23 cellular contexts compared by ENCODE assay signal in the genomic region with DNA sequence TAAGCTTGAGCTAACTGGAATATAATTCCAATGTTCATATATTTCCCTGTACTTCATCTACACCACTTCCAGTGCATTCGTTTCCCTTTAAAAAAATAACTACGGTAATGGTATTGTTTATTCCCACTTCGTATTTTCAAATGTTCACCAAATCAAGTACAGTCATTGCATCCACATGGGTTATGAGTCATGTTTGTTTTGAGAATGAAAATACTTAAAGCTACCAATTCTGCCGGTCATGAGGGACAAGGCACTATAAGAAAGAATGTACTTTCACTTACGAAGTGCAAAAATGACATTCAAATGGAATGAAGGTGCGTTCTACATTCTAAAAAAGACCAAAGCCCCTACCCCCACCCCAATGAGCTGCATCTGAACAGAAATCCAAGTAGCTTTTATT.
DNase-seq lines count a peak whose midpoint lies in the region; ATAC-seq and TF ChIP-seq lines count a peak whose summit lies in the region.
"Had no signal": no experiment of that assay in that cellular context is flagged by ENCODE, and none has a peak within 500 bp of the region (broad histone marks: within the 10 kb centered on the region; RNA-seq: fewer than 3 reads in every experiment).

No MANE protein-coding gene starts in this region.

- ATAC-seq in RWPE2 (ENCODE audit: low read depth) (peak; percentile 59; the same call in 1 of the 3 replicates), HG03342 (IDR thresholded peaks at IDR 0.05; ENCODE audit: unreplicated experiment) (no peak), upper lobe of left lung (ENCODE audit: low FRiP score in 2 of 2) (no peak)
- ATAC-seq: CD8-positive, alpha-beta T cell; heart left ventricle; HepG2; stimulated activated naive CD8-positive, alpha-beta T cell treated with anti-CD3 and anti-CD28 coated beads, Interleukin-15, Interleukin-2, amounts not matched to agents 100 U/mL and 50 U/mL, for 24 hours; T-cell had no signal

- H3K9me3 ChIP-seq in RWPE2 (ENCODE audit: severe bottlenecking) (no peaks in the 10 kb centered on the region), upper lobe of left lung (no peaks in the 10 kb centered on the region)
- H3K9me3 ChIP-seq: heart left ventricle, tibial nerve had no signal

- WGBS in upper lobe of left lung, 2 donors = 67 to 71% methylated on average over 6 of the region's 6 CpGs

- H3K36me3 ChIP-seq in RWPE2 (ENCODE audit: low read depth) (no peaks in the 10 kb centered on the region), upper lobe of left lung (no peaks in the 10 kb centered on the region)
- H3K36me3 ChIP-seq: heart left ventricle, tibial nerve had no signal

- H3K4me3 ChIP-seq in RWPE2 (ENCODE audit: severe bottlenecking) (no peak overlapping the region), upper lobe of left lung (no peak overlapping the region)
- H3K4me3 ChIP-seq: heart left ventricle, tibial nerve had no signal

- TF ChIP-seq CTCF in RWPE2 (IDR thresholded peaks at IDR 0.05; ENCODE audit: poor library complexity, severe bottlenecking) (no peak), upper lobe of left lung (IDR thresholded peaks at IDR 0.05) (no peak)

- TF ChIP-seq POLR2A in upper lobe of left lung (IDR thresholded peaks at IDR 0.05) = no peak

- no peak for TF ChIP-seq EP300 in upper lobe of left lung (IDR thresholded peaks at IDR 0.05)

- H3K27me3 ChIP-seq in RWPE2 (ENCODE audit: insufficient read depth, poor library complexity, severe bottlenecking) (no peaks in the 10 kb centered on the region), upper lobe of left lung (no peaks in the 10 kb centered on the region)
- H3K27me3 ChIP-seq: tibial nerve had no signal

- peak; percentile 15 for DNase-seq in Daoy (ENCODE audit: low read depth)
- DNase-seq in RWPE2 (ENCODE audit: low spot score) = no peak
- no peak for DNase-seq in epithelial cell of prostate (ENCODE audit: low read depth, low spot score)
- DNase-seq in non-pigmented ciliary epithelial cell (ENCODE audit: low read depth) = peak; percentile 24
- no peak for DNase-seq in NOMO-1 treated with dmso at 0.1 percent for 144 hours (lab: John Stamatoyannopoulos, UW; ENCODE audit: unreplicated experiment)
- no peak for DNase-seq in upper lobe of left lung
- no peak for DNase-seq in NCI-H345 treated with DMSO at 0.1 percent for 48 hours (lab: John Stamatoyannopoulos, UW; ENCODE audit: unreplicated experiment)
- DNase-seq: activated CD4-positive, alpha-beta T cell treated with anti-CD3 and anti-CD28 coated beads, Interleukin-2, amount 10 ng/mL, durations not matched to agents 7 days and 5 days; activated CD8-positive, alpha-beta memory T cell treated with anti-CD3 and anti-CD28 coated beads, Interleukin-2, amount 50 U/mL, for 4 hours; activated naive CD8-positive, alpha-beta T cell treated with anti-CD3 and anti-CD28 coated beads, Interleukin-2, amount 10 ng/mL, durations not matched to agents 7 days and 5 days; CD8-positive, alpha-beta T cell; dermis blood vessel endothelial cell; DND-41; heart left ventricle; NCI-H2107; NCI-H510A treated with DMSO at 0.1 percent for 48 hours; Right ventricle myocardium superior; stimulated activated CD4-positive, alpha-beta T cell treated with anti-CD3 and anti-CD28 coated beads, Interleukin-4, amount 100 ng/mL, for 1 hour; stimulated activated naive CD8-positive, alpha-beta T cell treated with anti-CD3 and anti-CD28 coated beads, Interleukin-15, Interleukin-2, amounts not matched to agents 100 U/mL and 50 U/mL, for 24 hours; T-cell had no signal

- H3K4me1 ChIP-seq in RWPE2 (ENCODE audit: insufficient read depth, poor library complexity, severe bottlenecking) (peaks cover 6% of the 10 kb centered on the region), upper lobe of left lung (no peaks in the 10 kb centered on the region)
- H3K4me1 ChIP-seq: heart left ventricle, tibial nerve had no signal

- H3K27ac ChIP-seq in RWPE2 (ENCODE audit: poor library complexity, severe bottlenecking) (peak overlapping the region; percentile 32), epithelial cell of prostate (peak overlapping the region; percentile 42), upper lobe of left lung (no peak overlapping the region)
- H3K27ac ChIP-seq: heart left ventricle, tibial nerve had no signal

Comparison
In these comparisons a context has a peak if more than half of its experiments do, and no peak if none do; other contexts are left out.
1. DNase-seq: peak in Daoy (single experiment) and non-pigmented ciliary epithelial cell (single experiment); none in RWPE2 (single experiment), epithelial cell of prostate (single experiment), NOMO-1 treated with dmso at 0.1 percent for 144 hours (single experiment), upper lobe of left lung (0 of 2) and NCI-H345 treated with DMSO at 0.1 percent for 48 hours (single experiment).
2. H3K27ac ChIP-seq: peak in RWPE2 (single experiment) and epithelial cell of prostate (single experiment); none in upper lobe of left lung (0 of 4).